1 cellular context compared by ENCODE assay signal in the genomic region with DNA sequence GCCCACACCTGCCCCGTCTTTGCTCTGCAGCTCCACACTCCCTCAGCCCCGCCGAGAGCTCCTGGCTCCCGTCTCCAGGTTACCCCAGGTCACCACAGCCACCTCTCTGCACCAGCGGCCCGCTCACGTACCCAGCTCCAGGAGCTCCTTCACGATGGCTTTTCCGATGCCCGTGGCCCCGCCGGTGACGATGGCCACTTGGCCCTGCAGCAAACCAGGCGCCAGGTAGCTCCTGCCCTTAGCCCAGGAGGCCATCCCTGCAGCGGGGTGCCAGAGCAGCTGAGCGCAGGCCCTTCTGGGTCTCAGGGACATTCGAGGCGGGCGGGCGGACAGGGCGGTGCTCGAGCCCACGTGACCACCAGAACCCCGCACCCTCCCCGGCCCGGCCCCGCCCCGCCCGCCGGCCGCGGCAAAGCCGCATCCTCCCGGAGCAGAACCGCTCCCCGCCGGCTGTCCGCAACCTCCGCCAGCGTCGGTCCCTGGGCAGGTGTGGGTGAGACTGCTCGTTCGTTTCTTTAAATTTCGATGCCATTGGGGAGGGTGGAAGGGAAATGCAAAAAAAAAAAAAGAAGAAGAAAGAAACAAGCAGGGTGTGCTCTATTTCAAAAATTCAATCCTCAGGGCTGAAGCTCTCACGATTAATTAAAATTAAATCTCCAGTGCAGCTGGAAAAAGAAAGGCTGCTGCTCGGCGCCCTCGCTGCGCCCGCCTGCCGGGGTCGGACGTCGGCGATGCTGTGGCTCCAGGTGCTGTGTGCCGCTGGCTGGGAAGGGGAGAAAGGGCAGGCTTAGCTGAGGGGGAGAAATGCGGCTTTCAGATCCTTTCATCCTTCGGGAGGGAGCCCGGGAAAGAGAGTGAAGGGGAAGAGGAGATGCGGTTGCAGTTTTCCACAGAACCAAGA.
A peak's percentile ranks its signal among the peaks of the same experiment; 100 is the strongest.
TF ChIP-seq lines count a peak whose summit lies in the region.

A gene (minus strand): TSS at position 323 of the 901 bp plus-strand sequence. CDS start 68 bp downstream, at position 255.
A gene with protein sequence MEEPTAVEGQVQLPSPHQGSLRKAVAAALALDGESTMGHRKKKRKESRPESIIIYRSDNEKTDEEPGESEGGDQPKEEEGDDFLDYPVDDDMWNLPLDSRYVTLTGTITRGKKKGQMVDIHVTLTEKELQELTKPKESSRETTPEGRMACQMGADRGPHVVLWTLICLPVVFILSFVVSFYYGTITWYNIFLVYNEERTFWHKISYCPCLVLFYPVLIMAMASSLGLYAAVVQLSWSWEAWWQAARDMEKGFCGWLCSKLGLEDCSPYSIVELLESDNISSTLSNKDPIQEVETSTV (plus strand): TSS at position 433 of the 901 bp plus-strand sequence. CDS start 14,045 bp downstream, outside the sequence.

TF ChIP-seq in HepG2, 621 proteins besides CTCF, POLR2A, EP300 and RAD21 (continued from another document and continues in another):
- TF ChIP-seq, protein P1, sequence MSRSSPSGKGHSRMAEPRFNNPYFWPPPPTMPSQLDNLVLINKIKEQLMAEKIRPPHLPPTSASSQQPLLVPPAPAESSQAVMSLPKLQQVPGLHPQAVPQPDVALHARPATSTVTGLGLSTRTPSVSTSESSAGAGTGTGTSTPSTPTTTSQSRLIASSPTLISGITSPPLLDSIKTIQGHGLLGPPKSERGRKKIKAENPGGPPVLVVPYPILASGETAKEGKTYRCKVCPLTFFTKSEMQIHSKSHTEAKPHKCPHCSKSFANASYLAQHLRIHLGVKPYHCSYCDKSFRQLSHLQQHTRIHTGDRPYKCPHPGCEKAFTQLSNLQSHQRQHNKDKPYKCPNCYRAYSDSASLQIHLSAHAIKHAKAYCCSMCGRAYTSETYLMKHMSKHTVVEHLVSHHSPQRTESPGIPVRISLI (CRISPR knock-in tag; IDR thresholded peaks at IDR 0.05; ENCODE audit: borderline replicate concordance): peak; percentile 74; the same call in 1 of the 2 replicates
- TF ChIP-seq ONECUT2 (CRISPR knock-in tag; IDR thresholded peaks at IDR 0.05): no peak
- TF ChIP-seq, protein P2, sequence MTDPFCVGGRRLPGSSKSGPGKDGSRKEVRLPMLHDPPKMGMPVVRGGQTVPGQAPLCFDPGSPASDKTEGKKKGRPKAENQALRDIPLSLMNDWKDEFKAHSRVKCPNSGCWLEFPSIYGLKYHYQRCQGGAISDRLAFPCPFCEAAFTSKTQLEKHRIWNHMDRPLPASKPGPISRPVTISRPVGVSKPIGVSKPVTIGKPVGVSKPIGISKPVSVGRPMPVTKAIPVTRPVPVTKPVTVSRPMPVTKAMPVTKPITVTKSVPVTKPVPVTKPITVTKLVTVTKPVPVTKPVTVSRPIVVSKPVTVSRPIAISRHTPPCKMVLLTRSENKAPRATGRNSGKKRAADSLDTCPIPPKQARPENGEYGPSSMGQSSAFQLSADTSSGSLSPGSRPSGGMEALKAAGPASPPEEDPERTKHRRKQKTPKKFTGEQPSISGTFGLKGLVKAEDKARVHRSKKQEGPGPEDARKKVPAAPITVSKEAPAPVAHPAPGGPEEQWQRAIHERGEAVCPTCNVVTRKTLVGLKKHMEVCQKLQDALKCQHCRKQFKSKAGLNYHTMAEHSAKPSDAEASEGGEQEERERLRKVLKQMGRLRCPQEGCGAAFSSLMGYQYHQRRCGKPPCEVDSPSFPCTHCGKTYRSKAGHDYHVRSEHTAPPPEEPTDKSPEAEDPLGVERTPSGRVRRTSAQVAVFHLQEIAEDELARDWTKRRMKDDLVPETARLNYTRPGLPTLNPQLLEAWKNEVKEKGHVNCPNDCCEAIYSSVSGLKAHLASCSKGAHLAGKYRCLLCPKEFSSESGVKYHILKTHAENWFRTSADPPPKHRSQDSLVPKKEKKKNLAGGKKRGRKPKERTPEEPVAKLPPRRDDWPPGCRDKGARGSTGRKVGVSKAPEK (CRISPR knock-in tag; IDR thresholded peaks at IDR 0.05; ENCODE audit: borderline replicate concordance): peak; percentile 97; the same call in 1 of the 2 replicates
- peak; percentile 98 for TF ChIP-seq ZNF772 (CRISPR knock-in tag; IDR thresholded peaks at IDR 0.05)
- TF ChIP-seq MAFF (IDR thresholded peaks at IDR 0.05; ENCODE audit: low read depth, low read length): no peak
- peak; percentile 59; the same call in 1 of the 2 replicates for TF ChIP-seq GATA4 (IDR thresholded peaks at IDR 0.05; ENCODE audit: borderline replicate concordance, low read depth)
- TF ChIP-seq, protein P3, sequence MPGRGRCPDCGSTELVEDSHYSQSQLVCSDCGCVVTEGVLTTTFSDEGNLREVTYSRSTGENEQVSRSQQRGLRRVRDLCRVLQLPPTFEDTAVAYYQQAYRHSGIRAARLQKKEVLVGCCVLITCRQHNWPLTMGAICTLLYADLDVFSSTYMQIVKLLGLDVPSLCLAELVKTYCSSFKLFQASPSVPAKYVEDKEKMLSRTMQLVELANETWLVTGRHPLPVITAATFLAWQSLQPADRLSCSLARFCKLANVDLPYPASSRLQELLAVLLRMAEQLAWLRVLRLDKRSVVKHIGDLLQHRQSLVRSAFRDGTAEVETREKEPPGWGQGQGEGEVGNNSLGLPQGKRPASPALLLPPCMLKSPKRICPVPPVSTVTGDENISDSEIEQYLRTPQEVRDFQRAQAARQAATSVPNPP (CRISPR knock-in tag; IDR thresholded peaks at IDR 0.05): no peak
- peak; percentile 65 for TF ChIP-seq THAP11 (CRISPR knock-in tag; IDR thresholded peaks at IDR 0.05)
- peak; percentile 98 for TF ChIP-seq MZF1 (CRISPR knock-in tag; IDR thresholded peaks at IDR 0.05; ENCODE audit: borderline replicate concordance)
- TF ChIP-seq SNAPC2 (CRISPR knock-in tag; IDR thresholded peaks at IDR 0.05): 0 out of 2 replicates have a peak, but pooled peaks have one; percentile 74
- TF ChIP-seq PAX8 (CRISPR knock-in tag; IDR thresholded peaks at IDR 0.05; ENCODE audit: borderline replicate concordance): peak; percentile 89
- TF ChIP-seq, protein P4, sequence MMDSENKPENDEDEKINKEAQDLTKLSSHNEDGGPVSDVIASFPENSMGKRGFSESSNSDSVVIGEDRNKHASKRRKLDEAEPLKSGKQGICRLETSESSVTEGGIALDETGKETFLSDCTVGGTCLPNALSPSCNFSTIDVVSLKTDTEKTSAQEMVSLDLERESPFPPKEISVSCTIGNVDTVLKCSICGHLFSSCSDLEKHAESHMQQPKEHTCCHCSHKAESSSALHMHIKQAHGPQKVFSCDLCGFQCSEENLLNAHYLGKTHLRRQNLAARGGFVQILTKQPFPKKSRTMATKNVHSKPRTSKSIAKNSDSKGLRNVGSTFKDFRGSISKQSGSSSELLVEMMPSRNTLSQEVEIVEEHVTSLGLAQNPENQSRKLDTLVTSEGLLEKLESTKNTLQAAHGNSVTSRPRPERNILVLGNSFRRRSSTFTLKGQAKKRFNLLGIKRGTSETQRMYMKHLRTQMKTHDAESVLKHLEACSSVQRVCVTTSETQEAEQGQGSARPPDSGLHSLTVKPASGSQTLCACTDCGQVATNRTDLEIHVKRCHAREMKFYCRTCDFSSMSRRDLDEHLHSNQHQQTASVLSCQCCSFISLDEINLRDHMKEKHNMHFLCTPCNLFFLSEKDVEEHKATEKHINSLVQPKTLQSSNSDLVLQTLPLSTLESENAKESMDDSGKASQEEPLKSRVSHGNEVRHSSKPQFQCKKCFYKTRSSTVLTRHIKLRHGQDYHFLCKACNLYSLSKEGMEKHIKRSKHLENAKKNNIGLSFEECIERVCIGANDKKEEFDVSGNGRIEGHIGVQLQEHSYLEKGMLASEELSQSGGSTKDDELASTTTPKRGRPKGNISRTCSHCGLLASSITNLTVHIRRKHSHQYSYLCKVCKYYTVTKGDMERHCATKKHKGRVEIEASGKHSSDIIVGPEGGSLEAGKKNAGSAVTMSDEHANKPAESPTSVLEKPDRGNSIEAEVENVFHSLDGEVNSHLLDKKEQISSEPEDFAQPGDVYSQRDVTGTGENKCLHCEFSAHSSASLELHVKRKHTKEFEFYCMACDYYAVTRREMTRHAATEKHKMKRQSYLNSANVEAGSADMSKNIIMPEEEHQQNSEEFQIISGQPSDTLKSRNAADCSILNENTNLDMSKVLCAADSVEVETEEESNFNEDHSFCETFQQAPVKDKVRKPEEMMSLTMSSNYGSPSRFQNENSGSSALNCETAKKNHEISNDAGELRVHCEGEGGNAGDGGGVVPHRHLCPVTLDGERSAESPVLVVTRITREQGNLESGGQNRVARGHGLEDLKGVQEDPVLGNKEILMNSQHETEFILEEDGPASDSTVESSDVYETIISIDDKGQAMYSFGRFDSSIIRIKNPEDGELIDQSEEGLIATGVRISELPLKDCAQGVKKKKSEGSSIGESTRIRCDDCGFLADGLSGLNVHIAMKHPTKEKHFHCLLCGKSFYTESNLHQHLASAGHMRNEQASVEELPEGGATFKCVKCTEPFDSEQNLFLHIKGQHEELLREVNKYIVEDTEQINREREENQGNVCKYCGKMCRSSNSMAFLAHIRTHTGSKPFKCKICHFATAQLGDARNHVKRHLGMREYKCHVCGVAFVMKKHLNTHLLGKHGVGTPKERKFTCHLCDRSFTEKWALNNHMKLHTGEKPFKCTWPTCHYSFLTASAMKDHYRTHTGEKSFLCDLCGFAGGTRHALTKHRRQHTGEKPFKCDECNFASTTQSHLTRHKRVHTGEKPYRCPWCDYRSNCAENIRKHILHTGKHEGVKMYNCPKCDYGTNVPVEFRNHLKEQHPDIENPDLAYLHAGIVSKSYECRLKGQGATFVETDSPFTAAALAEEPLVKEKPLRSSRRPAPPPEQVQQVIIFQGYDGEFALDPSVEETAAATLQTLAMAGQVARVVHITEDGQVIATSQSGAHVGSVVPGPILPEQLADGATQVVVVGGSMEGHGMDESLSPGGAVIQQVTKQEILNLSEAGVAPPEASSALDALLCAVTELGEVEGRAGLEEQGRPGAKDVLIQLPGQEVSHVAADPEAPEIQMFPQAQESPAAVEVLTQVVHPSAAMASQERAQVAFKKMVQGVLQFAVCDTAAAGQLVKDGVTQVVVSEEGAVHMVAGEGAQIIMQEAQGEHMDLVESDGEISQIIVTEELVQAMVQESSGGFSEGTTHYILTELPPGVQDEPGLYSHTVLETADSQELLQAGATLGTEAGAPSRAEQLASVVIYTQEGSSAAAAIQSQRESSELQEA (CRISPR knock-in tag; IDR thresholded peaks at IDR 0.05; ENCODE audit: not compliant biosample characterization): peak; percentile 91
- TF ChIP-seq ATF1 (CRISPR knock-in tag; IDR thresholded peaks at IDR 0.05): no peak
- peak; percentile 88 for TF ChIP-seq ESRRA (CRISPR knock-in tag; IDR thresholded peaks at IDR 0.05; ENCODE audit: low read depth)
- TF ChIP-seq, protein P5, sequence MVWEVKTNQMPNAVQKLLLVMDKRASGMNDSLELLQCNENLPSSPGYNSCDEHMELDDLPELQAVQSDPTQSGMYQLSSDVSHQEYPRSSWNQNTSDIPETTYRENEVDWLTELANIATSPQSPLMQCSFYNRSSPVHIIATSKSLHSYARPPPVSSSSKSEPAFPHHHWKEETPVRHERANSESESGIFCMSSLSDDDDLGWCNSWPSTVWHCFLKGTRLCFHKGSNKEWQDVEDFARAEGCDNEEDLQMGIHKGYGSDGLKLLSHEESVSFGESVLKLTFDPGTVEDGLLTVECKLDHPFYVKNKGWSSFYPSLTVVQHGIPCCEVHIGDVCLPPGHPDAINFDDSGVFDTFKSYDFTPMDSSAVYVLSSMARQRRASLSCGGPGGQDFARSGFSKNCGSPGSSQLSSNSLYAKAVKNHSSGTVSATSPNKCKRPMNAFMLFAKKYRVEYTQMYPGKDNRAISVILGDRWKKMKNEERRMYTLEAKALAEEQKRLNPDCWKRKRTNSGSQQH (CRISPR knock-in tag; IDR thresholded peaks at IDR 0.05; ENCODE audit: low read depth): peak; percentile 84; the same call in 1 of the 2 replicates
- TF ChIP-seq, protein P6, sequence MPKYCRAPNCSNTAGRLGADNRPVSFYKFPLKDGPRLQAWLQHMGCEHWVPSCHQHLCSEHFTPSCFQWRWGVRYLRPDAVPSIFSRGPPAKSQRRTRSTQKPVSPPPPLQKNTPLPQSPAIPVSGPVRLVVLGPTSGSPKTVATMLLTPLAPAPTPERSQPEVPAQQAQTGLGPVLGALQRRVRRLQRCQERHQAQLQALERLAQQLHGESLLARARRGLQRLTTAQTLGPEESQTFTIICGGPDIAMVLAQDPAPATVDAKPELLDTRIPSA (CRISPR knock-in tag; IDR thresholded peaks at IDR 0.05; ENCODE audit: borderline replicate concordance): peak; percentile 98
- TF ChIP-seq, protein P7, sequence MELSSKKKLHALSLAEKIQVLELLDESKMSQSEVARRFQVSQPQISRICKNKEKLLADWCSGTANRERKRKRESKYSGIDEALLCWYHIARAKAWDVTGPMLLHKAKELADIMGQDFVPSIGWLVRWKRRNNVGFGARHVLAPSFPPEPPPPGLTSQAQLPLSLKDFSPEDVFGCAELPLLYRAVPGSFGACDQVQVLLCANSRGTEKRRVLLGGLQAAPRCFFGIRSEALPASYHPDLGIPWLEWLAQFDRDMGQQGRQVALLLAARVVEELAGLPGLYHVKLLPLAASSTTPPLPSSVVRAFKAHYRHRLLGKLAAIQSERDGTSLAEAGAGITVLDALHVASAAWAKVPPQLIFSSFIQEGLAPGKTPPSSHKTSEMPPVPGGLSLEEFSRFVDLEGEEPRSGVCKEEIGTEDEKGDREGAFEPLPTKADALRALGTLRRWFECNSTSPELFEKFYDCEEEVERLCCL (CRISPR knock-in tag; IDR thresholded peaks at IDR 0.05; ENCODE audit: borderline replicate concordance): peak; percentile 92; the same call in 1 of the 2 replicates
- peak; percentile 92 for TF ChIP-seq SAFB2 (CRISPR knock-in tag; IDR thresholded peaks at IDR 0.05; ENCODE audit: borderline replicate concordance, low read depth)
- TF ChIP-seq SOX13 (IDR thresholded peaks at IDR 0.05): no peak
- peak in 1 of 2 experiments; percentile 48; a peak in 2 of 4 replicates for TF ChIP-seq SOX13 (CRISPR knock-in tag; conservative IDR thresholded peaks at IDR 0.05 in 1 of 2, IDR thresholded peaks at IDR 0.05 in 1 of 2)
- TF ChIP-seq, protein P8, sequence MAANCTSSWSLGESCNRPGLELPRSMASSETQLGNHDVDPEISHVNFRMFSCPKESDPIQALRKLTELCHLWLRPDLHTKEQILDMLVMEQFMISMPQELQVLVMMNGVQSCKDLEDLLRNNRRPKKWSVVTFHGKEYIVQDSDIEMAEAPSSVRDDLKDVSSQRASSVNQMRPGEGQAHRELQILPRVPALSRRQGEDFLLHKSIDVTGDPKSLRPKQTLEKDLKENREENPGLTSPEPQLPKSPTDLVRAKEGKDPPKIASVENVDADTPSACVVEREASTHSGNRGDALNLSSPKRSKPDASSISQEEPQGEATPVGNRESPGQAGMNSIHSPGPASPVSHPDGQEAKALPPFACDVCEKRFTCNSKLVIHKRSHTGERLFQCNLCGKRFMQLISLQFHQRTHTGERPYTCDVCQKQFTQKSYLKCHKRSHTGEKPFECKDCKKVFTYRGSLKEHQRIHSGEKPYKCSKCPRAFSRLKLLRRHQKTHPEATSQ (CRISPR knock-in tag; IDR thresholded peaks at IDR 0.05; ENCODE audit: borderline replicate concordance): peak; percentile 94
- TF ChIP-seq HNRNPL (IDR thresholded peaks at IDR 0.05; ENCODE audit: low read depth, low read length): peak; percentile 80
